Comparison of ENCODE assay signal across 1 cellular context in the genomic region with DNA sequence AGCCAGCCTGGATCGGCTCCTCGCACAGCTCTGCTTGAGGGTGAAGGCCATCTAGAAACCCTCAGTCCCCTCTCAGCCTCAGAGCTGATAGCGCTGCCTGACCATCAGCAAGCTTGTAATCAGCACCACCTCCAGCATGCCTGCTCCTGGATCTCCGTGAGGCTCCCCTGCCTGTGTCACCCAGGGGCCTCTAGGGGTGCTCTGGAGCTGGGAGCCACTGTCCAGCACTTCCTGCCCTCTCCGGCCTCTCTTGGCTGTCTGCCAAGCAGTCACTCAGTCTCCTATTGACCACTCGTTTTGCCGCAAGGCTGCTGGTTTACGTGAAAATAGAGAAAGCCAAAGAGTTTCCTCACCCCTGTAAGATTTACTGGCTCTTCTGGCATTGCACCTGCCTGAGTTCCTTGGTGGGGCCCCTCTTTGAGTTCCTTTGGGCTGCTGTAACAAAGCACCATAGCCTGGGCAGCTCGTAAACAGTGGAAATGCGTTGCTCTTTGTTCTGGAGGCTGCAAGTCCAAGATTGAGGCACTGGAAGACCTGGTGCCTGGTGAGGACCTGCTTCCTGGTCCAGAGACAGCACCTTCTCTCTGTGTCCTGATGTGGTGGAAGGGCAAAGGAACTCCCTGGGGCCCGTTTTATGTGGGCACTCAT.
TF ChIP-seq lines count a peak whose summit lies in the region.

No MANE protein-coding gene starts in this region.

TF ChIP-seq in HepG2, 621 proteins besides CTCF, POLR2A, EP300 and RAD21 (continued from another document and continues in another):
- TF ChIP-seq, protein P1, sequence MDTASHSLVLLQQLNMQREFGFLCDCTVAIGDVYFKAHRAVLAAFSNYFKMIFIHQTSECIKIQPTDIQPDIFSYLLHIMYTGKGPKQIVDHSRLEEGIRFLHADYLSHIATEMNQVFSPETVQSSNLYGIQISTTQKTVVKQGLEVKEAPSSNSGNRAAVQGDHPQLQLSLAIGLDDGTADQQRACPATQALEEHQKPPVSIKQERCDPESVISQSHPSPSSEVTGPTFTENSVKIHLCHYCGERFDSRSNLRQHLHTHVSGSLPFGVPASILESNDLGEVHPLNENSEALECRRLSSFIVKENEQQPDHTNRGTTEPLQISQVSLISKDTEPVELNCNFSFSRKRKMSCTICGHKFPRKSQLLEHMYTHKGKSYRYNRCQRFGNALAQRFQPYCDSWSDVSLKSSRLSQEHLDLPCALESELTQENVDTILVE (CRISPR knock-in tag; IDR thresholded peaks at IDR 0.05) = 0 out of 2 replicates have a peak, but pooled peaks have one; percentile 46
- TF ChIP-seq ZNF776 (CRISPR knock-in tag; IDR thresholded peaks at IDR 0.05) = no peak
- no peak for TF ChIP-seq ZNF232 (CRISPR knock-in tag; IDR thresholded peaks at IDR 0.05; ENCODE audit: borderline replicate concordance)
- peak; percentile 69; the same call in 1 of the 2 replicates for TF ChIP-seq ELF4 (CRISPR knock-in tag; IDR thresholded peaks at IDR 0.05; ENCODE audit: borderline replicate concordance)
- TF ChIP-seq NR2F1 (CRISPR knock-in tag; IDR thresholded peaks at IDR 0.05) = 0 out of 4 replicates have a peak, but pooled peaks of 1 of the 2 experiments have one; percentile 34
- TF ChIP-seq, protein P2, sequence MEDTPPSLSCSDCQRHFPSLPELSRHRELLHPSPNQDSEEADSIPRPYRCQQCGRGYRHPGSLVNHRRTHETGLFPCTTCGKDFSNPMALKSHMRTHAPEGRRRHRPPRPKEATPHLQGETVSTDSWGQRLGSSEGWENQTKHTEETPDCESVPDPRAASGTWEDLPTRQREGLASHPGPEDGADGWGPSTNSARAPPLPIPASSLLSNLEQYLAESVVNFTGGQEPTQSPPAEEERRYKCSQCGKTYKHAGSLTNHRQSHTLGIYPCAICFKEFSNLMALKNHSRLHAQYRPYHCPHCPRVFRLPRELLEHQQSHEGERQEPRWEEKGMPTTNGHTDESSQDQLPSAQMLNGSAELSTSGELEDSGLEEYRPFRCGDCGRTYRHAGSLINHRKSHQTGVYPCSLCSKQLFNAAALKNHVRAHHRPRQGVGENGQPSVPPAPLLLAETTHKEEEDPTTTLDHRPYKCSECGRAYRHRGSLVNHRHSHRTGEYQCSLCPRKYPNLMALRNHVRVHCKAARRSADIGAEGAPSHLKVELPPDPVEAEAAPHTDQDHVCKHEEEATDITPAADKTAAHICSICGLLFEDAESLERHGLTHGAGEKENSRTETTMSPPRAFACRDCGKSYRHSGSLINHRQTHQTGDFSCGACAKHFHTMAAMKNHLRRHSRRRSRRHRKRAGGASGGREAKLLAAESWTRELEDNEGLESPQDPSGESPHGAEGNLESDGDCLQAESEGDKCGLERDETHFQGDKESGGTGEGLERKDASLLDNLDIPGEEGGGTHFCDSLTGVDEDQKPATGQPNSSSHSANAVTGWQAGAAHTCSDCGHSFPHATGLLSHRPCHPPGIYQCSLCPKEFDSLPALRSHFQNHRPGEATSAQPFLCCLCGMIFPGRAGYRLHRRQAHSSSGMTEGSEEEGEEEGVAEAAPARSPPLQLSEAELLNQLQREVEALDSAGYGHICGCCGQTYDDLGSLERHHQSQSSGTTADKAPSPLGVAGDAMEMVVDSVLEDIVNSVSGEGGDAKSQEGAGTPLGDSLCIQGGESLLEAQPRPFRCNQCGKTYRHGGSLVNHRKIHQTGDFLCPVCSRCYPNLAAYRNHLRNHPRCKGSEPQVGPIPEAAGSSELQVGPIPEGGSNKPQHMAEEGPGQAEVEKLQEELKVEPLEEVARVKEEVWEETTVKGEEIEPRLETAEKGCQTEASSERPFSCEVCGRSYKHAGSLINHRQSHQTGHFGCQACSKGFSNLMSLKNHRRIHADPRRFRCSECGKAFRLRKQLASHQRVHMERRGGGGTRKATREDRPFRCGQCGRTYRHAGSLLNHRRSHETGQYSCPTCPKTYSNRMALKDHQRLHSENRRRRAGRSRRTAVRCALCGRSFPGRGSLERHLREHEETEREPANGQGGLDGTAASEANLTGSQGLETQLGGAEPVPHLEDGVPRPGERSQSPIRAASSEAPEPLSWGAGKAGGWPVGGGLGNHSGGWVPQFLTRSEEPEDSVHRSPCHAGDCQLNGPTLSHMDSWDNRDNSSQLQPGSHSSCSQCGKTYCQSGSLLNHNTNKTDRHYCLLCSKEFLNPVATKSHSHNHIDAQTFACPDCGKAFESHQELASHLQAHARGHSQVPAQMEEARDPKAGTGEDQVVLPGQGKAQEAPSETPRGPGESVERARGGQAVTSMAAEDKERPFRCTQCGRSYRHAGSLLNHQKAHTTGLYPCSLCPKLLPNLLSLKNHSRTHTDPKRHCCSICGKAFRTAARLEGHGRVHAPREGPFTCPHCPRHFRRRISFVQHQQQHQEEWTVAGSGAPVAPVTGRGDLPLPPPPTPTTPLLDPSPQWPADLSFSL (CRISPR knock-in tag; IDR thresholded peaks at IDR 0.05) = no peak
- TF ChIP-seq ZNF761 (CRISPR knock-in tag; conservative IDR thresholded peaks at IDR 0.05) = no peak; the same call in 1 of the 2 replicates
- TF ChIP-seq SMC3 (IDR thresholded peaks at IDR 0.05; ENCODE audit: low read length) = peak; percentile 74
- peak; percentile 36; the same call in 1 of the 2 replicates for TF ChIP-seq NR2F6 (IDR thresholded peaks at IDR 0.05)
- TF ChIP-seq NR2F6 (CRISPR knock-in tag; IDR thresholded peaks at IDR 0.05) = peak; percentile 79
- TF ChIP-seq, protein P3, sequence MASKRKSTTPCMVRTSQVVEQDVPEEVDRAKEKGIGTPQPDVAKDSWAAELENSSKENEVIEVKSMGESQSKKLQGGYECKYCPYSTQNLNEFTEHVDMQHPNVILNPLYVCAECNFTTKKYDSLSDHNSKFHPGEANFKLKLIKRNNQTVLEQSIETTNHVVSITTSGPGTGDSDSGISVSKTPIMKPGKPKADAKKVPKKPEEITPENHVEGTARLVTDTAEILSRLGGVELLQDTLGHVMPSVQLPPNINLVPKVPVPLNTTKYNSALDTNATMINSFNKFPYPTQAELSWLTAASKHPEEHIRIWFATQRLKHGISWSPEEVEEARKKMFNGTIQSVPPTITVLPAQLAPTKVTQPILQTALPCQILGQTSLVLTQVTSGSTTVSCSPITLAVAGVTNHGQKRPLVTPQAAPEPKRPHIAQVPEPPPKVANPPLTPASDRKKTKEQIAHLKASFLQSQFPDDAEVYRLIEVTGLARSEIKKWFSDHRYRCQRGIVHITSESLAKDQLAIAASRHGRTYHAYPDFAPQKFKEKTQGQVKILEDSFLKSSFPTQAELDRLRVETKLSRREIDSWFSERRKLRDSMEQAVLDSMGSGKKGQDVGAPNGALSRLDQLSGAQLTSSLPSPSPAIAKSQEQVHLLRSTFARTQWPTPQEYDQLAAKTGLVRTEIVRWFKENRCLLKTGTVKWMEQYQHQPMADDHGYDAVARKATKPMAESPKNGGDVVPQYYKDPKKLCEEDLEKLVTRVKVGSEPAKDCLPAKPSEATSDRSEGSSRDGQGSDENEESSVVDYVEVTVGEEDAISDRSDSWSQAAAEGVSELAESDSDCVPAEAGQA (IDR thresholded peaks at IDR 0.05; ENCODE audit: low read depth) = no peak; the same call in 1 of the 2 replicates
- TF ChIP-seq, protein P3 (CRISPR knock-in tag; IDR thresholded peaks at IDR 0.05; ENCODE audit: borderline replicate concordance) = no peak
- TF ChIP-seq GPN1 (CRISPR knock-in tag; IDR thresholded peaks at IDR 0.05; ENCODE audit: borderline replicate concordance) = no peak
- no peak for TF ChIP-seq KLF13 (CRISPR knock-in tag; IDR thresholded peaks at IDR 0.05)
- no peak for TF ChIP-seq HNF4G (IDR thresholded peaks at IDR 0.05; ENCODE audit: borderline replicate concordance, low read depth, low read length)
- TF ChIP-seq HNF4G (CRISPR knock-in tag; IDR thresholded peaks at IDR 0.05; ENCODE audit: borderline replicate concordance, low read depth) = peak; percentile 60; the same call in 1 of the 2 replicates
- TF ChIP-seq MTA3 (CRISPR knock-in tag; IDR thresholded peaks at IDR 0.05) = no peak
- TF ChIP-seq, protein P4, sequence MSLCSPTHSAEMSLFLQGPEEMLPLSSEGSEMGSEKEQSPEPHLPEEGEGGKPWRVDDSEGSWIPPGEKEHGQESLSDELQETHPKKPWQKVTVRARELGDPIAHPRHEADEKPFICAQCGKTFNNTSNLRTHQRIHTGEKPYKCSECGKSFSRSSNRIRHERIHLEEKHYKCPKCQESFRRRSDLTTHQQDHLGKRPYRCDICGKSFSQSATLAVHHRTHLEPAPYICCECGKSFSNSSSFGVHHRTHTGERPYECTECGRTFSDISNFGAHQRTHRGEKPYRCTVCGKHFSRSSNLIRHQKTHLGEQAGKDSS (CRISPR knock-in tag; IDR thresholded peaks at IDR 0.05; ENCODE audit: borderline replicate concordance, low read depth) = no peak; the same call in 1 of the 2 replicates
- no peak for TF ChIP-seq FOXP1 (IDR thresholded peaks at IDR 0.05)
- TF ChIP-seq FOXP1 (CRISPR knock-in tag; IDR thresholded peaks at IDR 0.05) = 0 out of 2 replicates have a peak, but pooled peaks have one; percentile 44
- peak; percentile 7 for TF ChIP-seq PHF21A (CRISPR knock-in tag; IDR thresholded peaks at IDR 0.05)
- peak; percentile 69; the same call in 1 of the 2 replicates for TF ChIP-seq DMAP1 (CRISPR knock-in tag; IDR thresholded peaks at IDR 0.05)
- TF ChIP-seq, protein P5, sequence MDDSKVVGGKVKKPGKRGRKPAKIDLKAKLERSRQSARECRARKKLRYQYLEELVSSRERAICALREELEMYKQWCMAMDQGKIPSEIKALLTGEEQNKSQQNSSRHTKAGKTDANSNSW (CRISPR knock-in tag; IDR thresholded peaks at IDR 0.05; ENCODE audit: borderline replicate concordance) = 0 out of 2 replicates have a peak, but pooled peaks have one; percentile 15
- peak; percentile 25; the same call in 1 of the 2 replicates for TF ChIP-seq ONECUT2 (CRISPR knock-in tag; IDR thresholded peaks at IDR 0.05)
- peak; percentile 75; the same call in 1 of the 2 replicates for TF ChIP-seq RXRB (CRISPR knock-in tag; IDR thresholded peaks at IDR 0.05; ENCODE audit: borderline replicate concordance)
- TF ChIP-seq AKAP8 (CRISPR knock-in tag; IDR thresholded peaks at IDR 0.05) = peak; percentile 87; the same call in 1 of the 2 replicates
- peak; percentile 92 for TF ChIP-seq GABPB1 (CRISPR knock-in tag; IDR thresholded peaks at IDR 0.05)
- TF ChIP-seq CBFB (CRISPR knock-in tag; IDR thresholded peaks at IDR 0.05) = 0 out of 2 replicates have a peak, but pooled peaks have one; percentile 15
- TF ChIP-seq, protein P6, sequence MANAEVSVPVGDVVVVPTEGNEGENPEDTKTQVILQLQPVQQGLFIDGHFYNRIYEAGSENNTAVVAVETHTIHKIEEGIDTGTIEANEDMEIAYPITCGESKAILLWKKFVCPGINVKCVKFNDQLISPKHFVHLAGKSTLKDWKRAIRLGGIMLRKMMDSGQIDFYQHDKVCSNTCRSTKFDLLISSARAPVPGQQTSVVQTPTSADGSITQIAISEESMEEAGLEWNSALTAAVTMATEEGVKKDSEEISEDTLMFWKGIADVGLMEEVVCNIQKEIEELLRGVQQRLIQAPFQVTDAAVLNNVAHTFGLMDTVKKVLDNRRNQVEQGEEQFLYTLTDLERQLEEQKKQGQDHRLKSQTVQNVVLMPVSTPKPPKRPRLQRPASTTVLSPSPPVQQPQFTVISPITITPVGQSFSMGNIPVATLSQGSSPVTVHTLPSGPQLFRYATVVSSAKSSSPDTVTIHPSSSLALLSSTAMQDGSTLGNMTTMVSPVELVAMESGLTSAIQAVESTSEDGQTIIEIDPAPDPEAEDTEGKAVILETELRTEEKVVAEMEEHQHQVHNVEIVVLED (CRISPR knock-in tag; IDR thresholded peaks at IDR 0.05; ENCODE audit: borderline replicate concordance) = peak; percentile 60; the same call in 1 of the 2 replicates
- peak; percentile 95 for TF ChIP-seq ZSCAN25 (CRISPR knock-in tag; IDR thresholded peaks at IDR 0.05)
- TF ChIP-seq SP2 (CRISPR knock-in tag; IDR thresholded peaks at IDR 0.05) = peak; percentile 6; the same call in 1 of the 2 replicates
- TF ChIP-seq SP1 (IDR thresholded peaks at IDR 0.05) = no peak
- TF ChIP-seq SP1 (CRISPR knock-in tag; IDR thresholded peaks at IDR 0.05) = peak; percentile 59; the same call in 1 of the 2 replicates
- peak; percentile 94 for TF ChIP-seq ERF (CRISPR knock-in tag; IDR thresholded peaks at IDR 0.05)
- TF ChIP-seq ELF1 (CRISPR knock-in tag; IDR thresholded peaks at IDR 0.05) = peak; percentile 94
- TF ChIP-seq POLR2AphosphoS5 (IDR thresholded peaks at IDR 0.05; ENCODE audit: low read depth, low read length) = peak; percentile 90
- TF ChIP-seq SMAD9 (CRISPR knock-in tag; IDR thresholded peaks at IDR 0.05) = no peak; the same call in 1 of the 2 replicates
- TF ChIP-seq ZFP90 (CRISPR knock-in tag; IDR thresholded peaks at IDR 0.05; ENCODE audit: borderline replicate concordance) = peak; percentile 28; the same call in 1 of the 2 replicates
- TF ChIP-seq ZNF841 (CRISPR knock-in tag; IDR thresholded peaks at IDR 0.05; ENCODE audit: borderline replicate concordance) = no peak
- TF ChIP-seq BCL6 (CRISPR knock-in tag; IDR thresholded peaks at IDR 0.05) = peak; percentile 47; the same call in 1 of the 2 replicates
- peak; percentile 51 for TF ChIP-seq U2AF1 (optimal IDR thresholded peaks at IDR 0.05; ENCODE audit: low read depth, low read length)
- TF ChIP-seq ISL2 (CRISPR knock-in tag; IDR thresholded peaks at IDR 0.05) = peak; percentile 71; the same call in 1 of the 2 replicates
- peak; percentile 36 for TF ChIP-seq MED8 (CRISPR knock-in tag; IDR thresholded peaks at IDR 0.05; ENCODE audit: insufficient replicate concordance)
- peak; percentile 49; the same call in 1 of the 2 replicates for TF ChIP-seq ZNF329 (CRISPR knock-in tag; IDR thresholded peaks at IDR 0.05; ENCODE audit: low read depth)
- no peak for TF ChIP-seq POLR2AphosphoS2 (IDR thresholded peaks at IDR 0.05; ENCODE audit: low read depth, low read length)
- TF ChIP-seq, protein P7, sequence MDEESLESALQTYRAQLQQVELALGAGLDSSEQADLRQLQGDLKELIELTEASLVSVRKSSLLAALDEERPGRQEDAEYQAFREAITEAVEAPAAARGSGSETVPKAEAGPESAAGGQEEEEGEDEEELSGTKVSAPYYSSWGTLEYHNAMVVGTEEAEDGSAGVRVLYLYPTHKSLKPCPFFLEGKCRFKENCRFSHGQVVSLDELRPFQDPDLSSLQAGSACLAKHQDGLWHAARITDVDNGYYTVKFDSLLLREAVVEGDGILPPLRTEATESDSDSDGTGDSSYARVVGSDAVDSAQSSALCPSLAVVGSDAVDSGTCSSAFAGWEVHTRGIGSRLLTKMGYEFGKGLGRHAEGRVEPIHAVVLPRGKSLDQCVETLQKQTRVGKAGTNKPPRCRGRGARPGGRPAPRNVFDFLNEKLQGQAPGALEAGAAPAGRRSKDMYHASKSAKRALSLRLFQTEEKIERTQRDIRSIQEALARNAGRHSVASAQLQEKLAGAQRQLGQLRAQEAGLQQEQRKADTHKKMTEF (CRISPR knock-in tag; IDR thresholded peaks at IDR 0.05) = peak; percentile 82
